Comparison of ENCODE assay signal across 20 cellular contexts in the genomic region with DNA sequence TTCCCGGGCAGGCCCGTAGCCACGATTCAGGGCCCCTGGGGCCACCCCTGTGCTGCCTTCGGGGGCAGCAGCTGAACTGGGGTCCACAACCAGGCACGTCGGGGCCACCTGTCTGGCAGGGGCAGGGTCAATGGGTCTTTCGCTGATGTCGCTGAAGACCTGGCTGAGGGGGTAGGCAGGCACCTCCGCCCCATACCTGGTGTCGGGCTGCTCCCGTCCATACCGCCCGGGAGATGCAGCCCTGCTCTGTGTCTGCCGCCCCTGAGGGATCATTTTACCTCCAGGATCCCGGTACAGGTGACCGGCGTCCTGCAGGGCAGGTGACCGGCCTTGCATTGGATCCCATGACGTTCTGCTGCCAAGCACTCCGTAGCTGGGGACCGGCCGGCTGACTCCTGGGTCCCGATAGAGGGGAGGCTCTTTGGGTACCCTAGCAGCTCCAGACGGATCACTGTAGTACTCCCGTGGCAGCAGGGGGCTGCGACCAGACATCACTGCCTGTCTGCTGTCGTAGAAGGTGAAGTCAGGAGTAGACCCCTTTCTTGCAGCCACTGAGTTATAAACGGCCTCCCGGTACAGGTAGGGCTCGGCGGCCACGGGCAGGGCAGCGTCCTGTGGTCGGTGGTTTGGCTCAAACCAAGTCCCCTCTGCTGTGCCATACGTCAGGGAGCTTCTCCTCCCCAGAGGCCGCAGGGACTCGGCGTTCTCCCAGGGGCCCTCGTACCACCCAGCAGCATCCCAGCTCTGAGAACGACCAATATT.
"Had no signal": no experiment of that assay in that cellular context is flagged by ENCODE, and none has a peak within 500 bp of the region (broad histone marks: within the 10 kb centered on the region; RNA-seq: fewer than 3 reads in every experiment).

No MANE protein-coding gene starts in this region.

- H3K9me3 Mint-ChIP-seq: activated B cell treated with CpG ODN at 0.5 μM for 24 hours; activated CD4-positive, alpha-beta T cell treated with anti-CD3 and anti-CD28 coated beads, Interleukin-2, amount 10 ng/mL, durations not matched to agents 24 days and 14 days; activated T-cell treated with anti-CD3 and anti-CD28 coated beads, Interleukin-2, amount 50 U/mL, for 72 hours; neural progenitor cell; stimulated activated naive B cell treated with anti-CD40 and anti-IgM and Interleukin-4, amounts not matched to agents 10 μg/mL and 1 μg/mL and 100 μg/mL, for 72 hours; T-helper 1 cell treated with Interleukin-12 subunit alpha and Interleukin-12 subunit beta and Interleukin-4 antibody, amounts not matched to agents 30 μg/mL and 1 μg/mL, for 36 hours; type B pancreatic cell had no signal

- H3K36me3 Mint-ChIP-seq: activated naive CD8-positive, alpha-beta T cell; stimulated activated naive B cell treated with anti-CD40 and anti-IgM and Interleukin-4, amounts not matched to agents 10 μg/mL and 1 μg/mL and 100 μg/mL, for 72 hours had no signal

- H2AFZ ChIP-seq: neural progenitor cell had no signal

- H3K4me1 Mint-ChIP-seq: activated CD4-positive, alpha-beta T cell treated with anti-CD3 and anti-CD28 coated beads, Interleukin-2, amount 10 ng/mL, durations not matched to agents 24 days and 14 days; stimulated activated naive B cell treated with anti-CD40 and anti-IgM and Interleukin-4, amounts not matched to agents 10 μg/mL and 1 μg/mL and 100 μg/mL, for 72 hours had no signal

- DNase-seq: activated B cell treated with CpG ODN at 0.5 μM for 24 hours; activated CD4-positive, alpha-beta T cell treated with anti-CD3 and anti-CD28 coated beads, Interleukin-2, amount 10 ng/mL, durations not matched to agents 24 days and 14 days; activated CD8-positive, alpha-beta memory T cell treated with anti-CD3 and anti-CD28 coated beads, Interleukin-2, amount 50 U/mL, for 4 hours; activated CD8-positive, alpha-beta T cell treated with anti-CD3 and anti-CD28 coated beads, Interleukin-2, amount 10 ng/mL, durations not matched to agents 7 days and 5 days; activated gamma-delta T cell; activated T-cell treated with anti-CD3 and anti-CD28 coated beads, Interleukin-2, amount 50 U/mL, for 72 hours; amniotic stem cell; brain microvascular endothelial cell; dermis blood vessel endothelial cell; islet precursor cell; SIG-M5; stimulated activated CD4-positive, alpha-beta T cell treated with anti-CD3 and anti-CD28 coated beads, Interleukin-15, amount 100 ng/mL, for 24 hours; stimulated activated CD4-positive, alpha-beta T cell treated with anti-CD3 and anti-CD28 coated beads, Interleukin-4, amount 100 ng/mL, for 1 hour; stimulated activated naive B cell treated with anti-CD40 and anti-IgM and Interleukin-4, amounts not matched to agents 10 μg/mL and 1 μg/mL and 100 μg/mL, for 72 hours had no signal

- H3K27me3 ChIP-seq: brain microvascular endothelial cell, gastroesophageal sphincter, neural progenitor cell, ovary had no signal

- H3K27ac ChIP-seq: brain microvascular endothelial cell, ovary had no signal

- H3K4me3 Mint-ChIP-seq: activated B cell treated with CpG ODN at 0.5 μM for 24 hours; activated CD4-positive, alpha-beta T cell treated with anti-CD3 and anti-CD28 coated beads, Interleukin-2, amount 10 ng/mL, durations not matched to agents 24 days and 14 days; activated CD8-positive, alpha-beta T cell treated with anti-CD3 and anti-CD28 coated beads, Interleukin-2, amount 10 ng/mL, durations not matched to agents 7 days and 5 days; activated naive CD8-positive, alpha-beta T cell; activated T-cell treated with anti-CD3 and anti-CD28 coated beads, Interleukin-2, amount 50 U/mL, for 72 hours; stimulated activated naive B cell treated with anti-CD40 and anti-IgM and Interleukin-4, amounts not matched to agents 10 μg/mL and 1 μg/mL and 100 μg/mL, for 72 hours; T-helper 1 cell treated with Interleukin-12 subunit alpha and Interleukin-12 subunit beta and Interleukin-4 antibody, amounts not matched to agents 30 μg/mL and 1 μg/mL, for 36 hours; type B pancreatic cell had no signal

- H3K27me3 Mint-ChIP-seq: activated naive CD8-positive, alpha-beta T cell; type B pancreatic cell had no signal

- H3K9ac ChIP-seq: neural progenitor cell had no signal

- H3K27ac Mint-ChIP-seq: activated B cell treated with CpG ODN at 0.5 μM for 24 hours; activated CD4-positive, alpha-beta T cell treated with anti-CD3 and anti-CD28 coated beads, Interleukin-2, amount 10 ng/mL, durations not matched to agents 24 days and 14 days; activated CD8-positive, alpha-beta T cell treated with anti-CD3 and anti-CD28 coated beads, Interleukin-2, amount 10 ng/mL, durations not matched to agents 7 days and 5 days; activated naive CD8-positive, alpha-beta T cell; activated T-cell treated with anti-CD3 and anti-CD28 coated beads, Interleukin-2, amount 50 U/mL, for 72 hours; stimulated activated naive B cell treated with anti-CD40 and anti-IgM and Interleukin-4, amounts not matched to agents 10 μg/mL and 1 μg/mL and 100 μg/mL, for 72 hours; T-helper 1 cell treated with Interleukin-12 subunit alpha and Interleukin-12 subunit beta and Interleukin-4 antibody, amounts not matched to agents 30 μg/mL and 1 μg/mL, for 36 hours had no signal

- H3K36me3 ChIP-seq: brain microvascular endothelial cell, neural progenitor cell, ovary had no signal

- H3K4me3 ChIP-seq: gastroesophageal sphincter, neural progenitor cell, ovary had no signal

- H3K9me3 ChIP-seq: gastroesophageal sphincter, ovary had no signal
